In genomic region chr6:105600342-105601293, GRCh38 we compare ENCODE assay signal across 10 cellular contexts.
DNase-seq lines count a peak whose midpoint lies in the region; ATAC-seq and TF ChIP-seq lines count a peak whose summit lies in the region.
"Had no signal": no experiment of that assay in that cellular context is flagged by ENCODE, and none has a peak within 500 bp of the region (broad histone marks: within the 10 kb centered on the region; RNA-seq: fewer than 3 reads in every experiment).

No MANE protein-coding gene starts in this region.

- peak overlapping the region; percentile 88; the same call in 1 of the 2 replicates for H3K27ac ChIP-seq in IMR-90 (ENCODE audit: insufficient read depth, low read length)
- peak overlapping the region in 4 of 5 donors; percentile 53 to 82 (median 74) for H3K27ac ChIP-seq in stomach

- TF ChIP-seq EP300 in stomach (IDR thresholded peaks at IDR 0.05): no peak

- H3K4me1 Mint-ChIP-seq in activated T-helper 17 cell treated with anti-CD3 and anti-CD28 coated beads, Interleukin-2, amount 50 U/mL, for 72 hours: peaks cover 19% of the 10 kb centered on the region
- H3K4me1 Mint-ChIP-seq in type B pancreatic cell (ENCODE audit: unreplicated experiment): peaks cover 39% of the 10 kb centered on the region

- H4K20me1 ChIP-seq in IMR-90 (ENCODE audit: insufficient read depth, low read length): no peaks in the 10 kb centered on the region

- H3K9me3 ChIP-seq in IMR-90 (ENCODE audit: control insufficient read depth, insufficient read depth, low read length) (no peaks in the 10 kb centered on the region), stomach (peaks cover 0 to 1% (median 0%) of the 10 kb centered on the region in 4 donors)

- H3K9me1 ChIP-seq in IMR-90 (ENCODE audit: insufficient read depth, low read length): peaks cover 7% of the 10 kb centered on the region; the same call in 1 of the 2 replicates

- TF ChIP-seq POLR2A in IMR-90 (IDR thresholded peaks at IDR 0.05; ENCODE audit: low read depth, low read length) (peak; percentile 58; the same call in 1 of the 2 replicates), stomach (IDR thresholded peaks at IDR 0.05) (no peak)

- intact Hi-C loops in IMR-90 (cut with micrococcal nuclease): loop anchor here (1.0 to 10.0 kb wide), 4 partner anchors 9 to 704 kb away; no protein-coding TSS in a partner anchor
- intact Hi-C loops in stomach (cut with DNase I; ENCODE audit: low total_unique reads): no loop called here

- H4K91ac ChIP-seq in IMR-90 (ENCODE audit: insufficient read depth, low read depth, low read length): peak overlapping the region; percentile 100

- H3K56ac ChIP-seq in IMR-90 (ENCODE audit: extremely low read depth, insufficient read depth, low read length): peak overlapping the region; percentile 97

- no peaks in the 10 kb centered on the region for H3K36me3 ChIP-seq in IMR-90 (ENCODE audit: control insufficient read depth, insufficient read depth, low read length)
- H3K36me3 ChIP-seq in stomach: no peaks in the 10 kb centered on the region

- H3K4ac ChIP-seq in IMR-90 (ENCODE audit: low read depth, low read length): peak overlapping the region; percentile 97

- H4K8ac ChIP-seq in IMR-90 (ENCODE audit: low read depth in 2 of 2, low read length in 2 of 2): peak overlapping the region; percentile 77 to 94

- no peaks in the 10 kb centered on the region for H3K27me3 ChIP-seq in IMR-90 (ENCODE audit: control insufficient read depth, insufficient read depth, low read length)
- H3K27me3 ChIP-seq in stomach: no peaks in the 10 kb centered on the region

- H3K4me2 ChIP-seq in IMR-90 (ENCODE audit: low read depth, low read length): peak overlapping the region; percentile 77; the same call in 1 of the 2 replicates

- H3K9me3 Mint-ChIP-seq in activated T-helper 17 cell treated with anti-CD3 and anti-CD28 coated beads, Interleukin-2, amount 50 U/mL, for 72 hours: peaks cover 5% of the 10 kb centered on the region
- peaks cover 21% of the 10 kb centered on the region for H3K9me3 Mint-ChIP-seq in type B pancreatic cell
- H3K9me3 Mint-ChIP-seq: activated naive CD4-positive, alpha-beta T cell treated with anti-CD3 and anti-CD28 coated beads for 36 hours had no signal

- H3K27ac Mint-ChIP-seq in activated T-helper 17 cell treated with anti-CD3 and anti-CD28 coated beads, Interleukin-2, amount 50 U/mL, for 72 hours: peak overlapping the region; percentile 83
- no peak overlapping the region for H3K27ac Mint-ChIP-seq in type B pancreatic cell

- WGBS in IMR-90 (ENCODE audit: extremely low coverage in 2 of 2, insufficient read length in 1 of 2), 2 experiments: no CpG with 5 or more reads among the region's 9 CpGs
- 50 to 65% (median 55%) methylated on average over 9 of the region's 9 CpGs for WGBS in stomach, 5 donors

- peak overlapping the region; percentile 100 for H3K14ac ChIP-seq in IMR-90 (replicated peaks; ENCODE audit: low read depth, low read length)

- H2BK120ac ChIP-seq in IMR-90 (ENCODE audit: low read depth, low read length): peak overlapping the region; percentile 99

- in situ Hi-C loops in IMR-90 (cut with MboI; ENCODE audit: low sequenced_read_pairs): loop anchor here (10.0 kb wide), 1 partner anchor 394 kb away; no protein-coding TSS in a partner anchor

- DNase-seq in IMR-90 (peak; percentile 91), fibroblast of villous mesenchyme (ENCODE audit: low read depth) (peak; percentile 92), stomach (no peak), midbrain (lab: John Stamatoyannopoulos, UW) (no peak), type B pancreatic cell (ENCODE audit: extremely low spot score, unreplicated experiment) (no peak)
- DNase-seq in activated effector memory CD4-positive, alpha-beta T cell treated with Interleukin-2 at 50 U/mL for 16 hours: no peak
- DNase-seq: NCI-H146 had no signal

- peaks cover 0 to 11% of the 10 kb centered on the region in 2 experiments; a peak in 2 of 4 replicates for H3K79me1 ChIP-seq in IMR-90 (ENCODE audit: low read depth in 1 of 2, low read length in 2 of 2)

- peak overlapping the region; percentile 74; the same call in 1 of the 2 replicates for H3K9ac ChIP-seq in IMR-90 (ENCODE audit: low read depth, low read length)

- H3K27me3 Mint-ChIP-seq in activated T-helper 17 cell treated with anti-CD3 and anti-CD28 coated beads, Interleukin-2, amount 50 U/mL, for 72 hours: no peaks in the 10 kb centered on the region
- H3K27me3 Mint-ChIP-seq in type B pancreatic cell: peaks cover 3% of the 10 kb centered on the region

- peak overlapping the region; percentile 96 for H2BK15ac ChIP-seq in IMR-90 (ENCODE audit: low read depth, low read length)

- H3K23ac ChIP-seq in IMR-90 (ENCODE audit: low read depth, low read length): peak overlapping the region; percentile 99

- H2BK20ac ChIP-seq in IMR-90 (ENCODE audit: low read depth, low read length): peak overlapping the region; percentile 98

- no peak overlapping the region for H3K4me3 ChIP-seq in IMR-90 (ENCODE audit: insufficient read depth, low read depth, low read length)
- H3K4me3 ChIP-seq in fibroblast of villous mesenchyme (ENCODE audit: low read depth, low read length): no peak overlapping the region
- H3K4me3 ChIP-seq in stomach: no peak overlapping the region

- no peak for TF ChIP-seq CTCF in IMR-90 (conservative IDR thresholded peaks at IDR 0.05; ENCODE audit: low read depth, low read length)
- TF ChIP-seq CTCF in fibroblast of villous mesenchyme (IDR thresholded peaks at IDR 0.05; ENCODE audit: insufficient read depth, low read depth, low read length): no peak
- TF ChIP-seq CTCF in stomach (IDR thresholded peaks at IDR 0.05): no peak
- no peak for TF ChIP-seq CTCF in type B pancreatic cell (conservative IDR thresholded peaks at IDR 0.05)

- H4K5ac ChIP-seq in IMR-90 (ENCODE audit: low read depth, low read length): peak overlapping the region; percentile 90

- H2AFZ ChIP-seq in IMR-90 (replicated peaks; ENCODE audit: low read length, poor library complexity): peak overlapping the region; percentile 47

- H3K36me3 Mint-ChIP-seq in activated T-helper 17 cell treated with anti-CD3 and anti-CD28 coated beads, Interleukin-2, amount 50 U/mL, for 72 hours (ENCODE audit: low read depth): no peaks in the 10 kb centered on the region
- H3K36me3 Mint-ChIP-seq in type B pancreatic cell: no peaks in the 10 kb centered on the region

- H3K18ac ChIP-seq in IMR-90 (ENCODE audit: low read depth, low read length): peak overlapping the region; percentile 98

- no peak for ATAC-seq in IMR-90 (ENCODE audit: low read depth)
- ATAC-seq in activated T-helper 17 cell treated with anti-CD3 and anti-CD28 coated beads, Interleukin-2, amount 50 U/mL, for 72 hours (replicated peaks): peak; percentile 35
- ATAC-seq in HG02840 (IDR thresholded peaks at IDR 0.05; ENCODE audit: low FRiP score, unreplicated experiment): no peak

- no peak for TF ChIP-seq RAD21 in IMR-90 (IDR thresholded peaks at IDR 0.05; ENCODE audit: low read length)

- BruUV-seq in IMR-90 (replicated peaks; lab: Mats Ljungman, UMichigan): no TSS peak

- CTCF ChIA-PET in IMR-90 (lab: Yijun Ruan, JAX): interaction anchor here (1.3 kb wide), 1 partner anchor 9 kb away, joined by 3 read pairs; no protein-coding TSS in a partner anchor

- H3K4me3 Mint-ChIP-seq in activated T-helper 17 cell treated with anti-CD3 and anti-CD28 coated beads, Interleukin-2, amount 50 U/mL, for 72 hours: peak overlapping the region; percentile 70
- no peak overlapping the region for H3K4me3 Mint-ChIP-seq in type B pancreatic cell
- H3K4me3 Mint-ChIP-seq: activated naive CD4-positive, alpha-beta T cell treated with anti-CD3 and anti-CD28 coated beads for 36 hours had no signal

- H2AK9ac ChIP-seq in IMR-90 (replicated peaks; ENCODE audit: low read depth, low read length, poor library complexity): no peak overlapping the region

- peak overlapping the region; percentile 98 for H2BK5ac ChIP-seq in IMR-90 (ENCODE audit: low read depth, low read length, poor library complexity, severe bottlenecking)

- H3K4me1 ChIP-seq in IMR-90 (ENCODE audit: control insufficient read depth, insufficient read depth, low read length) (peaks cover 21% of the 10 kb centered on the region), stomach (peaks cover 5 to 53% (median 23%) of the 10 kb centered on the region in 4 donors)

- H2AK5ac ChIP-seq in IMR-90 (ENCODE audit: low read depth, low read length): peak overlapping the region; percentile 94

- POLR2A ChIA-PET in IMR-90 (lab: Charles Lee; ENCODE audit: unreplicated experiment): interaction anchor here (0.6 kb wide), 1 partner anchor 13 kb away, joined by 17 read pairs; no protein-coding TSS in a partner anchor

- dilution Hi-C loops in IMR-90 (cut with HindIII; ENCODE audit: low sequenced_read_pairs, unreplicated experiment): no loop called here

TF ChIP-seq in IMR-90, 13 proteins besides CTCF, POLR2A, EP300 and RAD21:
- TF ChIP-seq, protein P1, sequence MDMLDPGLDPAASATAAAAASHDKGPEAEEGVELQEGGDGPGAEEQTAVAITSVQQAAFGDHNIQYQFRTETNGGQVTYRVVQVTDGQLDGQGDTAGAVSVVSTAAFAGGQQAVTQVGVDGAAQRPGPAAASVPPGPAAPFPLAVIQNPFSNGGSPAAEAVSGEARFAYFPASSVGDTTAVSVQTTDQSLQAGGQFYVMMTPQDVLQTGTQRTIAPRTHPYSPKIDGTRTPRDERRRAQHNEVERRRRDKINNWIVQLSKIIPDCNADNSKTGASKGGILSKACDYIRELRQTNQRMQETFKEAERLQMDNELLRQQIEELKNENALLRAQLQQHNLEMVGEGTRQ (IDR thresholded peaks at IDR 0.05; ENCODE audit: low read depth, low read length): no peak
- TF ChIP-seq RFX5 (IDR thresholded peaks at IDR 0.05; ENCODE audit: low read depth, low read length): 0 out of 2 replicates have a peak, but pooled peaks have one; percentile 37
- TF ChIP-seq CEBPB (IDR thresholded peaks at IDR 0.05; ENCODE audit: low read depth, low read length): peak; percentile 44

Comparison
In these comparisons a context has a peak if more than half of its experiments do, and no peak if none do; other contexts are left out.
1. DNase-seq: peak in IMR-90 (single experiment) and fibroblast of villous mesenchyme (single experiment); none in stomach (single experiment), activated effector memory CD4-positive, alpha-beta T cell treated with Interleukin-2 at 50 U/mL for 16 hours (single experiment), midbrain (single experiment) and type B pancreatic cell (single experiment).